26 cellular contexts compared by ENCODE assay signal in the genomic region with DNA sequence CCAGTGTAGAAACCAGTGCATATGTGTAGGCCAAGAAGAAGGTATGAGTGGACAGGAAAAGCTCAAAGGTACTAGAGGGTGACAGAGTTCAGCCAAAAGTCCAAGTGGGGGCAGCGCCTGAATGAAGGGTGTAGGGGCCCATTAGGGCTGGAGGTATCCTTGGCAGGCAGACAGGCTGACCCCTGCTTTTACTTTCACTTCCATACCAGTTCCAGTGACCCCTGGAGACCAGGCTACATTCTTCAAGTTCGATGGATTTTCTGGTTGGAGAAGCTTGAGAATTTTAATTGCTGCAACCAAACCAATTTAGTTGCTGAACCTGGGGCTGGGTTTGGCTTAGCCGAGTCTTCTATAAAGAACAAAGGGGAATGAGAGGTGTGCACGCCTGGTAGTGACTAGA. TPM values are rescaled to one million over a fixed set of nuclear protein-coding genes. Genes with fewer than 3 reads are reported as not detected.
A peak's percentile ranks its signal among the peaks of the same experiment; 100 is the strongest.
DNase-seq lines count a peak whose midpoint lies in the region; ATAC-seq and TF ChIP-seq lines count a peak whose summit lies in the region.
"Had no signal": no experiment of that assay in that cellular context is flagged by ENCODE, and none has a peak within 500 bp of the region (broad histone marks: within the 10 kb centered on the region; RNA-seq: fewer than 3 reads in every experiment).

No MANE protein-coding gene starts in this region.

- DNase-seq in activated CD4-positive, alpha-beta T cell treated with anti-CD3 and anti-CD28 coated beads for 36 hours: no peak
- no peak for DNase-seq in activated CD4-positive, alpha-beta T cell treated with anti-CD3 and anti-CD28 coated beads, Interleukin-2, amount 50 U/mL, for 4 hours
- DNase-seq in adipocyte (ENCODE audit: low read depth): peak; percentile 36
- DNase-seq in left kidney (ENCODE audit: low read depth, low spot score): peak; percentile 89
- DNase-seq in spleen: no peak
- DNase-seq in dermis blood vessel endothelial cell: no peak
- no peak for DNase-seq in CD8-positive, alpha-beta T cell
- DNase-seq: activated CD4-positive, alpha-beta memory T cell treated with anti-CD3 and anti-CD28 coated beads, Interleukin-2, amount 10 ng/mL, durations not matched to agents 7 days and 5 days; activated T-cell treated with anti-CD3 and anti-CD28 coated beads, Interleukin-2, amount 50 U/mL, for 48 hours; body of pancreas; C1 segment of cervical spinal cord; colonic mucosa; DMS153; GDM1; H9; hippocampal formation; NCI-H146; NCI-H774; stimulated activated naive CD4-positive, alpha-beta T cell; T-helper 2 cell; trophoblast cell had no signal

- WGBS in spleen, 5 donors: 47 to 61% (median 59%) methylated on average over 4 of the region's 4 CpGs

- TF ChIP-seq CTCF in spleen (IDR thresholded peaks at IDR 0.05 in 8 of 11, conservative IDR thresholded peaks at IDR 0.05 in 3 of 11): no peak
- TF ChIP-seq CTCF in CD8-positive, alpha-beta T cell (IDR thresholded peaks at IDR 0.05): no peak

- peak overlapping the region; percentile 1 for H3K27ac Mint-ChIP-seq in activated CD4-positive, alpha-beta T cell treated with anti-CD3 and anti-CD28 coated beads for 36 hours
- no peak overlapping the region for H3K27ac Mint-ChIP-seq in CD8-positive, alpha-beta T cell
- H3K27ac Mint-ChIP-seq: activated CD4-positive, alpha-beta memory T cell treated with anti-CD3 and anti-CD28 coated beads, Interleukin-2, amount 10 ng/mL, durations not matched to agents 7 days and 5 days; IgD-negative memory B cell had no signal

- H3K4me1 ChIP-seq in adipocyte (ENCODE audit: control insufficient read depth, insufficient read depth, low read length) (peaks cover 6% of the 10 kb centered on the region), spleen (peaks cover 19 to 61% (median 43%) of the 10 kb centered on the region in 6 donors)
- no peaks in the 10 kb centered on the region for H3K4me1 ChIP-seq in CD8-positive, alpha-beta T cell (ENCODE audit: insufficient read depth, low read length)
- H3K4me1 ChIP-seq: colonic mucosa had no signal

- H3K36me3 ChIP-seq in adipocyte (ENCODE audit: control insufficient read depth, insufficient read depth, low read length, severe bottlenecking) (no peaks in the 10 kb centered on the region), spleen (no peaks in the 10 kb centered on the region)
- no peaks in the 10 kb centered on the region for H3K36me3 ChIP-seq in CD8-positive, alpha-beta T cell (ENCODE audit: insufficient read depth, low read length)
- H3K36me3 ChIP-seq: colonic mucosa, SJSA1 had no signal

- H3K9ac ChIP-seq in adipocyte (ENCODE audit: low read length): no peak overlapping the region

- no peaks in the 10 kb centered on the region for H3K9me3 Mint-ChIP-seq in activated CD4-positive, alpha-beta T cell treated with anti-CD3 and anti-CD28 coated beads for 36 hours (ENCODE audit: low read depth)
- H3K9me3 Mint-ChIP-seq in CD8-positive, alpha-beta T cell: no peaks in the 10 kb centered on the region
- H3K9me3 Mint-ChIP-seq: H9, IgD-negative memory B cell had no signal

- H3K4me3 Mint-ChIP-seq in activated CD4-positive, alpha-beta T cell treated with anti-CD3 and anti-CD28 coated beads for 36 hours: no peak overlapping the region
- no peak overlapping the region for H3K4me3 Mint-ChIP-seq in CD8-positive, alpha-beta T cell
- H3K4me3 Mint-ChIP-seq: activated CD4-positive, alpha-beta memory T cell treated with anti-CD3 and anti-CD28 coated beads, Interleukin-2, amount 10 ng/mL, durations not matched to agents 7 days and 5 days; H9; IgD-negative memory B cell had no signal

- POLR2A ChIA-PET in activated CD4-positive, alpha-beta T cell treated with anti-CD3 and anti-CD28 coated beads for 36 hours (lab: Charles Lee): interaction anchor here (0.6 kb wide), 1 partner anchor 174 kb away, joined by 3 read pairs; no protein-coding TSS in a partner anchor
- POLR2A ChIA-PET in CD8-positive, alpha-beta T cell (lab: Charles Lee): no interaction called here

- H3K4me1 Mint-ChIP-seq in activated CD4-positive, alpha-beta T cell treated with anti-CD3 and anti-CD28 coated beads for 36 hours: peaks cover 10% of the 10 kb centered on the region
- peaks cover 4% of the 10 kb centered on the region for H3K4me1 Mint-ChIP-seq in CD8-positive, alpha-beta T cell (ENCODE audit: low read depth)

- no peaks in the 10 kb centered on the region for H3K27me3 ChIP-seq in adipocyte (replicated peaks; ENCODE audit: control insufficient read depth, insufficient read depth, low read length)
- no peaks in the 10 kb centered on the region for H3K27me3 ChIP-seq in spleen (replicated peaks in 1 of 7)
- H3K27me3 ChIP-seq in CD8-positive, alpha-beta T cell (ENCODE audit: insufficient read depth, low read length): no peaks in the 10 kb centered on the region
- H3K27me3 ChIP-seq: body of pancreas, colonic mucosa, SJSA1 had no signal

- intact Hi-C loops in activated CD4-positive, alpha-beta T cell treated with anti-CD3 and anti-CD28 coated beads for 36 hours (cut with DNase I, micrococcal nuclease): no loop called here
- intact Hi-C loops in spleen (cut with DNase I; ENCODE audit: low total_unique reads): no loop called here
- intact Hi-C loops in CD8-positive, alpha-beta T cell (cut with DNase I, micrococcal nuclease): no loop called here

- CTCF ChIA-PET in activated CD4-positive, alpha-beta T cell treated with anti-CD3 and anti-CD28 coated beads for 36 hours (lab: Charles Lee): interaction anchor here (1.0 kb wide), 3 partner anchors 9 to 26 kb away, joined by 3 to 5 read pairs (median 3); no protein-coding TSS in a partner anchor
- CTCF ChIA-PET in CD8-positive, alpha-beta T cell (lab: Charles Lee): no interaction called here

- TF ChIP-seq POLR2A in spleen (IDR thresholded peaks at IDR 0.05): no peak

- H3K4me3 ChIP-seq in adipocyte (ENCODE audit: low read length) (no peak overlapping the region), spleen (no peak overlapping the region)
- no peak overlapping the region for H3K4me3 ChIP-seq in CD8-positive, alpha-beta T cell (ENCODE audit: low read depth, low read length)
- H3K4me3 ChIP-seq: body of pancreas, colonic mucosa, SJSA1 had no signal

- no peaks in the 10 kb centered on the region for H3K27me3 Mint-ChIP-seq in activated CD4-positive, alpha-beta T cell treated with anti-CD3 and anti-CD28 coated beads for 36 hours
- no peaks in the 10 kb centered on the region for H3K27me3 Mint-ChIP-seq in CD8-positive, alpha-beta T cell (ENCODE audit: low read depth)
- H3K27me3 Mint-ChIP-seq: activated CD4-positive, alpha-beta memory T cell treated with anti-CD3 and anti-CD28 coated beads, Interleukin-2, amount 10 ng/mL, durations not matched to agents 7 days and 5 days had no signal

- H3K9me3 ChIP-seq in adipocyte (ENCODE audit: control insufficient read depth, low read length) (no peaks in the 10 kb centered on the region), spleen (peaks cover 0 to 5% (median 0%) of the 10 kb centered on the region in 8 donors)
- no peaks in the 10 kb centered on the region for H3K9me3 ChIP-seq in CD8-positive, alpha-beta T cell (ENCODE audit: low read length)
- H3K9me3 ChIP-seq: body of pancreas, colonic mucosa, SJSA1 had no signal

- no peak for ATAC-seq in activated CD4-positive, alpha-beta T cell treated with anti-CD3 and anti-CD28 coated beads for 36 hours
- no peak for ATAC-seq in GM18517 (IDR thresholded peaks at IDR 0.05; ENCODE audit: unreplicated experiment)
- ATAC-seq in CD8-positive, alpha-beta T cell: no peak
- ATAC-seq: activated naive CD4-positive, alpha-beta T cell treated with anti-CD3 and anti-CD28 coated beads, Interleukin-2, amount 50 U/mL, for 72 hours; body of pancreas had no signal

- H3K27ac ChIP-seq in spleen: peak overlapping the region in 7 of 8 donors; percentile 38 to 82 (median 63)
- no peak overlapping the region for H3K27ac ChIP-seq in CD8-positive, alpha-beta T cell (ENCODE audit: low read depth, low read length)
- H3K27ac ChIP-seq: 22Rv1, colonic mucosa, SJSA1 had no signal

- H3K36me3 Mint-ChIP-seq in activated CD4-positive, alpha-beta T cell treated with anti-CD3 and anti-CD28 coated beads for 36 hours (ENCODE audit: low read depth): no peaks in the 10 kb centered on the region
- no peaks in the 10 kb centered on the region for H3K36me3 Mint-ChIP-seq in CD8-positive, alpha-beta T cell

RNA-seq across cellular contexts. Expression of a gene that starts 42.3 kb away (rescaled TPM):
- 10 to 100 TPM; 44.7 to 68.0 TPM for total RNA-seq in activated CD4-positive, alpha-beta T cell treated with anti-CD3 and anti-CD28 coated beads for 36 hours
- 10 to 100 TPM; 48.3 to 94.6 (median 69.2) TPM for total RNA-seq in spleen
- 100 to 1,000 TPM in 2 of 3 donors, 10 to 100 TPM in 1; 95.6 to 166 (median 131) TPM for polyA plus RNA-seq in spleen
- 94.3 and 98.2 TPM in 2 replicates for total RNA-seq in dermis blood vessel endothelial cell
- 10 to 100 TPM; 35.8 to 39.0 TPM for total RNA-seq in CD8-positive, alpha-beta T cell

Comparison
In these comparisons a context has a peak if more than half of its experiments do, and no peak if none do; other contexts are left out.
1. DNase-seq: peak in adipocyte (single experiment) and left kidney (single experiment); none in activated CD4-positive, alpha-beta T cell treated with anti-CD3 and anti-CD28 coated beads for 36 hours (single experiment), activated CD4-positive, alpha-beta T cell treated with anti-CD3 and anti-CD28 coated beads, Interleukin-2, amount 50 U/mL, for 4 hours (0 of 2), spleen (single experiment), dermis blood vessel endothelial cell (single experiment) and CD8-positive, alpha-beta T cell (0 of 7).